8 cellular contexts compared by ENCODE assay signal in the genomic region with DNA sequence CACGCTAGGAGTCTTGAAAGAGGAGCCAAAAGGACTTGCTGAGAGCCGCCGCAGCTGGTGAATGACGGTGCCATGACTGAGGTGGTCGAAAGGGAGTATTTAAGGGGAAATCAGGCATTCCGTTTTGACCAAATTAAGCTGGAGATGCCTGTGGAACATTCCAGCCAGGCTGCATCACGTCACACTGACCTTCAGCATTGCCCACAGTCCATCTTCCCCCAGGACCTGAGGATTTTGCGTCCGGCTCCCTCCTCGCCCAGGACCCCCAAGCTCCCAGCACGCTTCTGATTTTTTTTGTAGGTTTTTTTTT. TPM values are rescaled to one million over a fixed set of nuclear protein-coding genes. Genes with fewer than 3 reads are reported as not detected.
DNase-seq lines count a peak whose midpoint lies in the region; ATAC-seq and TF ChIP-seq lines count a peak whose summit lies in the region.

No MANE protein-coding gene starts in this region.

- BruUV-seq in mammary epithelial cell (replicated peaks; lab: Mats Ljungman, UMichigan) = no TSS peak

- no peak for TF ChIP-seq POLR2A in upper lobe of left lung (IDR thresholded peaks at IDR 0.05)

- H2AFZ ChIP-seq in mammary epithelial cell (ENCODE audit: low read depth, low read length) = no peak overlapping the region

- 83% methylated on average over 7 of the region's 11 CpGs for WGBS in mammary epithelial cell (ENCODE audit: low coverage, missing lambda C conversion rate)
- WGBS in upper lobe of left lung, 2 donors = 44 to 54% methylated on average over 10 to 11 of the region's 11 CpGs

- H3K4me1 ChIP-seq in mammary epithelial cell (ENCODE audit: insufficient read depth, low read length) (peaks cover under 1% of the 10 kb centered on the region), mucosa of rectum (ENCODE audit: control insufficient read depth in 2 of 2, insufficient read depth in 2 of 2, low read length in 2 of 2) (peaks cover 4 to 6% of the 10 kb centered on the region in 2 donors), upper lobe of left lung (peaks cover 9 to 29% (median 24%) of the 10 kb centered on the region in 4 donors)

- in situ Hi-C loops in mammary epithelial cell (cut with MboI; ENCODE audit: low sequenced_read_pairs in 2 of 2) = no loop called here

- TF ChIP-seq CTCF in mammary epithelial cell (conservative IDR thresholded peaks at IDR 0.05 in 1 of 2, IDR thresholded peaks at IDR 0.05 in 1 of 2; ENCODE audit: extremely low read depth in 1 of 2, insufficient read depth in 1 of 2, low read depth in 1 of 2, low read length in 2 of 2) = no peak
- TF ChIP-seq CTCF in upper lobe of left lung (IDR thresholded peaks at IDR 0.05) = no peak

- H3K27ac ChIP-seq in mammary epithelial cell (ENCODE audit: insufficient read depth, low read depth, low read length) = no peak overlapping the region
- peak overlapping the region in 1 of 2 donors; percentile 56 for H3K27ac ChIP-seq in mucosa of rectum (ENCODE audit: low read depth in 2 of 2, low read length in 2 of 2)
- H3K27ac ChIP-seq in upper lobe of left lung = peak overlapping the region; percentile 66 to 93 (median 80)

- intact Hi-C loops in mammary epithelial cell (cut with micrococcal nuclease) = no loop called here

- H3K9ac ChIP-seq in mammary epithelial cell (ENCODE audit: insufficient read depth, low read length) (peak overlapping the region; percentile 0), mucosa of rectum (ENCODE audit: low read depth in 1 of 2, low read length in 2 of 2) (peak overlapping the region; percentile 54 to 72)

- H3K4me3 ChIP-seq in mammary epithelial cell (replicated peaks in 1 of 3; ENCODE audit: insufficient read depth in 1 of 3, low read depth in 2 of 3, low read length in 3 of 3) (no peak overlapping the region), mucosa of rectum (ENCODE audit: low read length in 2 of 2) (peak overlapping the region; percentile 59 to 71), upper lobe of left lung (peak overlapping the region in 3 of 4 donors; percentile 45 to 52 (median 45))

- peak overlapping the region; percentile 89 for H3K4me3 Mint-ChIP-seq in activated naive CD4-positive, alpha-beta T cell treated with anti-CD3 and anti-CD28 coated beads, Interleukin-2, amount 50 U/mL, for 24 hours

- dilution Hi-C loops in mammary epithelial cell (cut with HindIII; ENCODE audit: low sequenced_read_pairs) = no loop called here

- H3K27ac Mint-ChIP-seq in activated naive CD4-positive, alpha-beta T cell treated with anti-CD3 and anti-CD28 coated beads, Interleukin-2, amount 50 U/mL, for 24 hours = peak overlapping the region; percentile 84

- DNase-seq in activated naive CD4-positive, alpha-beta T cell treated with anti-CD3 and anti-CD28 coated beads, Interleukin-2, amount 50 U/mL, for 16 hours = no peak
- no peak for DNase-seq in mammary epithelial cell
- no peak for DNase-seq in upper lobe of left lung
- DNase-seq in NCI-H1694 treated with DMSO at 0.1 percent for 48 hours (lab: John Stamatoyannopoulos, UW) = no peak
- DNase-seq in DMS53 (lab: John Stamatoyannopoulos, UW) = no peak

- ATAC-seq in upper lobe of left lung (ENCODE audit: low FRiP score in 2 of 2) (no peak), HG02885 (IDR thresholded peaks at IDR 0.05; ENCODE audit: poor library complexity, unreplicated experiment) (no peak)

- no peaks in the 10 kb centered on the region for H3K27me3 Mint-ChIP-seq in activated naive CD4-positive, alpha-beta T cell treated with anti-CD3 and anti-CD28 coated beads, Interleukin-2, amount 50 U/mL, for 24 hours

- CTCF ChIA-PET in mammary epithelial cell (lab: Charles Lee; ENCODE audit: low non-redundant PET) = no interaction called here

- peaks cover 9% of the 10 kb centered on the region for H3K36me3 ChIP-seq in mammary epithelial cell (ENCODE audit: insufficient read depth, low read length)
- peaks cover 12% of the 10 kb centered on the region in 2 donors for H3K36me3 ChIP-seq in mucosa of rectum (ENCODE audit: control insufficient read depth in 2 of 2, insufficient read depth in 2 of 2, low read length in 2 of 2)
- H3K36me3 ChIP-seq in upper lobe of left lung = peaks cover 9 to 32% (median 30%) of the 10 kb centered on the region in 4 donors

- H3K4me1 Mint-ChIP-seq in activated naive CD4-positive, alpha-beta T cell treated with anti-CD3 and anti-CD28 coated beads, Interleukin-2, amount 50 U/mL, for 24 hours = peaks cover 26% of the 10 kb centered on the region

- H3K36me3 Mint-ChIP-seq in activated naive CD4-positive, alpha-beta T cell treated with anti-CD3 and anti-CD28 coated beads, Interleukin-2, amount 50 U/mL, for 24 hours = no peaks in the 10 kb centered on the region

- no peaks in the 10 kb centered on the region for H3K9me3 Mint-ChIP-seq in activated naive CD4-positive, alpha-beta T cell treated with anti-CD3 and anti-CD28 coated beads, Interleukin-2, amount 50 U/mL, for 24 hours

- H4K20me1 ChIP-seq in mammary epithelial cell (ENCODE audit: insufficient read depth, low read length) = no peaks in the 10 kb centered on the region

- H3K9me3 ChIP-seq in mammary epithelial cell (replicated peaks; ENCODE audit: insufficient read depth, low read length) = no peaks in the 10 kb centered on the region
- H3K9me3 ChIP-seq in mucosa of rectum (ENCODE audit: control insufficient read depth in 2 of 2, low read length in 2 of 2) = no peaks in the 10 kb centered on the region
- no peaks in the 10 kb centered on the region for H3K9me3 ChIP-seq in upper lobe of left lung

- no peak for TF ChIP-seq EP300 in upper lobe of left lung (IDR thresholded peaks at IDR 0.05)

- H3K4me2 ChIP-seq in mammary epithelial cell (ENCODE audit: insufficient read depth, low read depth, low read length) = no peak overlapping the region

- H3K79me2 ChIP-seq in mammary epithelial cell (ENCODE audit: insufficient read depth, low read length) = no peaks in the 10 kb centered on the region

- H3K27me3 ChIP-seq in mammary epithelial cell (ENCODE audit: insufficient read depth, low read length) (no peaks in the 10 kb centered on the region), mucosa of rectum (ENCODE audit: control insufficient read depth in 2 of 2, insufficient read depth in 2 of 2, low read length in 2 of 2) (no peaks in the 10 kb centered on the region), upper lobe of left lung (no peaks in the 10 kb centered on the region)

RNA-seq across cellular contexts. Expression of gene CYTH2, which starts 12.0 kb away (rescaled TPM):
- total RNA-seq in mammary epithelial cell (10 to 100 TPM; 36.3 to 72.1 TPM), upper lobe of left lung (100 to 1,000 TPM in 2 of 6 donors, 10 to 100 TPM in 4; 53.4 to 195 (median 77.0) TPM)
- 31.8 TPM for polyA plus RNA-seq in mammary epithelial cell
- 48.4 TPM for polyA minus RNA-seq in mammary epithelial cell

RNA-seq across cellular contexts. Expression of gene KCNJ14, which starts 25.8 kb away (rescaled TPM):
- total RNA-seq in mammary epithelial cell (1 to 10 TPM in 1 of 2 donors, under 1 TPM in 1; 0.50 to 2.0 TPM), upper lobe of left lung (1 to 10 TPM in 3 of 6 donors, under 1 TPM in 3; 0.54 to 1.9 (median 0.91) TPM)
- polyA plus RNA-seq in mammary epithelial cell = 0.45 TPM
- 2.7 TPM for polyA minus RNA-seq in mammary epithelial cell

RNA-seq across cellular contexts. Expression of gene LMTK3, which starts 30.5 kb away (rescaled TPM):
- total RNA-seq in mammary epithelial cell (1 to 10 TPM; 1.5 to 5.8 TPM), upper lobe of left lung (10 to 100 TPM in 4 of 6 donors, 1 to 10 TPM in 2; 4.9 to 45.1 (median 13.1) TPM)
- polyA plus RNA-seq in mammary epithelial cell = 0.46 TPM
- 0.31 TPM for polyA minus RNA-seq in mammary epithelial cell

RNA-seq across cellular contexts. Expression of gene GRWD1, which starts 35.4 kb away (rescaled TPM):
- 10 to 100 TPM; 35.3 to 45.9 TPM for total RNA-seq in mammary epithelial cell
- polyA plus RNA-seq in mammary epithelial cell = 32.1 TPM
- polyA minus RNA-seq in mammary epithelial cell = 15.8 TPM
- total RNA-seq in upper lobe of left lung = 10 to 100 TPM; 10.5 to 44.1 (median 31.6) TPM

Comparison
In these comparisons a context has a peak if more than half of its experiments do, and no peak if none do; other contexts are left out.
1. H3K4me3 ChIP-seq: peak in mucosa of rectum (2 of 2) and upper lobe of left lung (3 of 4); none in mammary epithelial cell (0 of 3).